ENCODE assay signal across 22 cellular contexts in genomic region chr7:116829051-116829450, GRCh38. TPM values are rescaled to one million over a fixed set of nuclear protein-coding genes. Genes with fewer than 3 reads are reported as not detected.
A peak's percentile ranks its signal among the peaks of the same experiment; 100 is the strongest.
DNase-seq lines count a peak whose midpoint lies in the region; ATAC-seq and TF ChIP-seq lines count a peak whose summit lies in the region.
"Had no signal": no experiment of that assay in that cellular context is flagged by ENCODE, and none has a peak within 500 bp of the region (broad histone marks: within the 10 kb centered on the region; RNA-seq: fewer than 3 reads in every experiment).

No MANE protein-coding gene starts in this region.

- peaks cover 17% of the 10 kb centered on the region for H3K4me1 Mint-ChIP-seq in dendritic cell treated with granulocyte-macrophage colony-stimulating factor and Interleukin-4, amounts not matched to agents 40 ng/mL and 50 ng/mL, for 4 days (ENCODE audit: low read depth)
- peaks cover 0 to 17% of the 10 kb centered on the region in 2 donors for H3K4me1 Mint-ChIP-seq in stimulated activated naive B cell treated with anti-CD40 and anti-IgM and Interleukin-4, amounts not matched to agents 10 μg/mL and 1 μg/mL and 100 μg/mL, for 72 hours
- H3K4me1 Mint-ChIP-seq in MCF 10A (ENCODE audit: insufficient read depth, unreplicated experiment) = no peaks in the 10 kb centered on the region

- no peaks in the 10 kb centered on the region for H3K79me2 ChIP-seq in OCI-LY3 (ENCODE audit: low read length)

- peak overlapping the region; percentile 11; the same call in 1 of the 2 replicates for H3K27ac ChIP-seq in OCI-LY3 (ENCODE audit: low read length)
- H3K27ac ChIP-seq: BLaER1 had no signal

- no peaks in the 10 kb centered on the region for H3K27me3 ChIP-seq in OCI-LY3 (ENCODE audit: low read depth, low read length)
- H3K27me3 ChIP-seq: BLaER1 had no signal

- peak; percentile 29 to 41 for ATAC-seq in stimulated activated naive B cell treated with anti-CD40 and anti-IgM and Interleukin-4, amounts not matched to agents 10 μg/mL and 1 μg/mL and 100 μg/mL, for 72 hours (replicated peaks)
- ATAC-seq in HG02642 (IDR thresholded peaks at IDR 0.05; ENCODE audit: poor library complexity, unreplicated experiment) (no peak), GM21447 (IDR thresholded peaks at IDR 0.05; ENCODE audit: unreplicated experiment) (no peak)
- ATAC-seq: HepG2 had no signal

- DNase-seq in CD1c-positive myeloid dendritic cell (ENCODE audit: extremely low spot score) (peak; percentile 30), MCF 10A (ENCODE audit: unreplicated experiment) (no peak)
- no peak for DNase-seq in stimulated activated naive B cell treated with anti-CD40 and anti-IgM and Interleukin-4, amounts not matched to agents 10 μg/mL and 1 μg/mL and 100 μg/mL, for 72 hours
- DNase-seq: CD4-positive, alpha-beta memory T cell; COR-L47; Karpas-422; MV-4-11; NCI-H1105; NCI-H1436 treated with DMSO at 0.1 percent for 48 hours; NCI-H187 treated with DMSO at 0.1 percent for 48 hours; NCI-H2171 treated with DMSO at 0.1 percent for 48 hours; NCI-H345; NCI-H510A treated with DMSO at 0.1 percent for 48 hours; NK-92 treated with Interleukin-12 subunit alpha and Interleukin-12 subunit beta, amount 100 ng/mL, for 24 hours; RPMI8226; SHP77 had no signal

- H3K36me3 ChIP-seq in OCI-LY3 (replicated peaks; ENCODE audit: low read depth, low read length) = no peaks in the 10 kb centered on the region
- H3K36me3 ChIP-seq: BLaER1 had no signal

- no peak overlapping the region for H3K9ac ChIP-seq in OCI-LY3 (ENCODE audit: low read length)
- H3K9ac ChIP-seq: BLaER1 had no signal

- H3K9me3 ChIP-seq in OCI-LY3 (ENCODE audit: insufficient read depth, low read length) = 0 out of 2 replicates have a peak, but pooled peaks cover 6% of the 10 kb centered on the region

- intact Hi-C loops in dendritic cell treated with granulocyte-macrophage colony-stimulating factor and Interleukin-4, amounts not matched to agents 40 ng/mL and 50 ng/mL, for 4 days (cut with micrococcal nuclease) = no loop called here
- intact Hi-C loops in MCF 10A (cut with micrococcal nuclease) = no loop called here

- H4K20me1 ChIP-seq in OCI-LY3 (ENCODE audit: insufficient read depth, low read length) = no peaks in the 10 kb centered on the region
- H4K20me1 ChIP-seq: BLaER1 had no signal

- H3K4me3 ChIP-seq in OCI-LY3 (ENCODE audit: low read length) = peak overlapping the region; percentile 23
- H3K4me3 ChIP-seq: BLaER1 had no signal

- peaks cover 8% of the 10 kb centered on the region for H3K27me3 Mint-ChIP-seq in dendritic cell treated with granulocyte-macrophage colony-stimulating factor and Interleukin-4, amounts not matched to agents 40 ng/mL and 50 ng/mL, for 4 days
- H3K27me3 Mint-ChIP-seq in stimulated activated naive B cell treated with anti-CD40 and anti-IgM and Interleukin-4, amounts not matched to agents 10 μg/mL and 1 μg/mL and 100 μg/mL, for 72 hours = peaks cover 27 to 43% of the 10 kb centered on the region in 2 donors
- H3K27me3 Mint-ChIP-seq in MCF 10A (ENCODE audit: insufficient read depth, unreplicated experiment) = no peaks in the 10 kb centered on the region

- H2AFZ ChIP-seq in OCI-LY3 (ENCODE audit: low read depth, low read length) = no peak overlapping the region

- TF ChIP-seq CTCF in OCI-LY3 (IDR thresholded peaks at IDR 0.05; ENCODE audit: low read depth, low read length) (no peak), MCF 10A (IDR thresholded peaks at IDR 0.05; ENCODE audit: unreplicated experiment) (no peak)

- H3K4me1 ChIP-seq in OCI-LY3 (ENCODE audit: low read length) = peaks cover 22% of the 10 kb centered on the region
- H3K4me1 ChIP-seq: BLaER1 had no signal

- BruUV-seq in MCF 10A (replicated peaks; lab: Mats Ljungman, UMichigan) = no TSS peak

- CTCF ChIA-PET in MCF 10A (lab: Yijun Ruan, JAX) = no interaction called here

- H3K36me3 Mint-ChIP-seq in dendritic cell treated with granulocyte-macrophage colony-stimulating factor and Interleukin-4, amounts not matched to agents 40 ng/mL and 50 ng/mL, for 4 days (ENCODE audit: low read depth) = no peaks in the 10 kb centered on the region
- H3K36me3 Mint-ChIP-seq in stimulated activated naive B cell treated with anti-CD40 and anti-IgM and Interleukin-4, amounts not matched to agents 10 μg/mL and 1 μg/mL and 100 μg/mL, for 72 hours = no peaks in the 10 kb centered on the region
- H3K36me3 Mint-ChIP-seq in MCF 10A (ENCODE audit: insufficient read depth, unreplicated experiment) = no peaks in the 10 kb centered on the region

- H3K27ac Mint-ChIP-seq in dendritic cell treated with granulocyte-macrophage colony-stimulating factor and Interleukin-4, amounts not matched to agents 40 ng/mL and 50 ng/mL, for 4 days = peak overlapping the region; percentile 51
- H3K27ac Mint-ChIP-seq in stimulated activated naive B cell treated with anti-CD40 and anti-IgM and Interleukin-4, amounts not matched to agents 10 μg/mL and 1 μg/mL and 100 μg/mL, for 72 hours = no peak overlapping the region
- no peak overlapping the region for H3K27ac Mint-ChIP-seq in MCF 10A (ENCODE audit: low read depth, unreplicated experiment)
- H3K27ac Mint-ChIP-seq: CD4-positive, alpha-beta memory T cell had no signal

- H3K9me3 Mint-ChIP-seq in dendritic cell treated with granulocyte-macrophage colony-stimulating factor and Interleukin-4, amounts not matched to agents 40 ng/mL and 50 ng/mL, for 4 days = peaks cover 18% of the 10 kb centered on the region
- H3K9me3 Mint-ChIP-seq in stimulated activated naive B cell treated with anti-CD40 and anti-IgM and Interleukin-4, amounts not matched to agents 10 μg/mL and 1 μg/mL and 100 μg/mL, for 72 hours = peaks cover 3 to 5% of the 10 kb centered on the region in 2 donors
- H3K9me3 Mint-ChIP-seq in MCF 10A (ENCODE audit: unreplicated experiment) = peaks cover 5% of the 10 kb centered on the region

- peak overlapping the region; percentile 50 for H3K4me2 ChIP-seq in OCI-LY3 (ENCODE audit: low read length)
- H3K4me2 ChIP-seq: BLaER1 had no signal

- POLR2A ChIA-PET in MCF 10A (lab: Yijun Ruan, JAX) = interaction anchor here (0.7 kb wide), 1 partner anchor 70 kb away, joined by 3 read pairs; no protein-coding TSS in a partner anchor

- peak overlapping the region; percentile 23 for H3K4me3 Mint-ChIP-seq in dendritic cell treated with granulocyte-macrophage colony-stimulating factor and Interleukin-4, amounts not matched to agents 40 ng/mL and 50 ng/mL, for 4 days
- no peak overlapping the region for H3K4me3 Mint-ChIP-seq in stimulated activated naive B cell treated with anti-CD40 and anti-IgM and Interleukin-4, amounts not matched to agents 10 μg/mL and 1 μg/mL and 100 μg/mL, for 72 hours
- no peak overlapping the region for H3K4me3 Mint-ChIP-seq in MCF 10A (ENCODE audit: unreplicated experiment)
- H3K4me3 Mint-ChIP-seq: CD4-positive, alpha-beta memory T cell had no signal

RNA-seq across cellular contexts. Expression of gene CAPZA2, which starts 33.3 kb away (rescaled TPM):
- total RNA-seq in MCF 10A (2022) = 173 and 210 TPM in 2 replicates

Comparison
In these comparisons a context has a peak if more than half of its experiments do, and no peak if none do; other contexts are left out.
1. ATAC-seq: peak in stimulated activated naive B cell treated with anti-CD40 and anti-IgM and Interleukin-4, amounts not matched to agents 10 μg/mL and 1 μg/mL and 100 μg/mL, for 72 hours (2 of 2); none in HG02642 (single experiment) and GM21447 (single experiment).